9 cellular contexts compared by ENCODE assay signal in genomic region chr2:101806123-101806522, GRCh38.
DNase-seq lines count a peak whose midpoint lies in the region; FAIRE-seq and TF ChIP-seq lines count a peak whose summit lies in the region.
"Had no signal": no experiment of that assay in that cellular context is flagged by ENCODE, and none has a peak within 500 bp of the region (broad histone marks: within the 10 kb centered on the region; RNA-seq: fewer than 3 reads in every experiment).

No MANE protein-coding gene starts in this region.

- no peaks in the 10 kb centered on the region for H3K36me3 ChIP-seq in BE2C

- no peak for TF ChIP-seq POLR2A in GM12892 (IDR thresholded peaks at IDR 0.05; ENCODE audit: low read depth, low read length)

- in situ Hi-C loops in astrocyte of the cerebellum (cut with HindIII; ENCODE audit: low sequenced_read_pairs) = no loop called here

- FAIRE-seq in GM12892 (lab: Jason Lieb, UNC) = no peak

- H3K27ac ChIP-seq in layer of hippocampus (ENCODE audit: low read depth, low read length) = peak overlapping the region; percentile 36

- H3K9me3 ChIP-seq in BE2C = no peaks in the 10 kb centered on the region

- peaks cover 9% of the 10 kb centered on the region for H3K4me1 ChIP-seq in BE2C

- H3K4me3 ChIP-seq in BE2C (ENCODE audit: low read depth, low read length) (peak overlapping the region; percentile 19; the same call in 1 of the 2 replicates), astrocyte of the cerebellum (ENCODE audit: low read depth, low read length) (no peak overlapping the region)

- TF ChIP-seq CTCF in BE2C (IDR thresholded peaks at IDR 0.05; ENCODE audit: low read depth, low read length) (no peak), astrocyte of the cerebellum (IDR thresholded peaks at IDR 0.05; ENCODE audit: low read depth, low read length, missing control alignments) (no peak)

- H3K27me3 ChIP-seq in BE2C (no peaks in the 10 kb centered on the region), layer of hippocampus (ENCODE audit: control insufficient read depth, insufficient read depth, low read length) (no peaks in the 10 kb centered on the region)

- DNase-seq in BE2C (no peak), HS-5 (ENCODE audit: low read depth) (peak; percentile 77), astrocyte of the cerebellum (ENCODE audit: low read depth) (peak; percentile 49), GM19240 (ENCODE audit: insufficient read length, low spot score) (no peak), nucleus accumbens (lab: John Stamatoyannopoulos, UW) (no peak), GM12892 (ENCODE audit: insufficient read length) (no peak), OCI-M2 (lab: John Stamatoyannopoulos, UW; ENCODE audit: unreplicated experiment) (no peak)
- DNase-seq: T-helper 9 cell had no signal

Comparison
In these comparisons a context has a peak if more than half of its experiments do, and no peak if none do; other contexts are left out.
1. DNase-seq: peak in HS-5 (single experiment) and astrocyte of the cerebellum (single experiment); none in BE2C (single experiment), GM19240 (single experiment), nucleus accumbens (0 of 56), GM12892 (single experiment) and OCI-M2 (single experiment).